In genomic region chr20:4181956-4182945, GRCh38 we compare ENCODE assay signal across 29 cellular contexts.
"Had no signal": no experiment of that assay in that cellular context is flagged by ENCODE, and none has a peak within 500 bp of the region (broad histone marks: within the 10 kb centered on the region; RNA-seq: fewer than 3 reads in every experiment).

No MANE protein-coding gene starts in this region.

- H3K9me3 Mint-ChIP-seq: activated naive CD4-positive, alpha-beta T cell treated with anti-CD3 and anti-CD28 coated beads for 36 hours; activated naive CD8-positive, alpha-beta T cell treated with anti-CD3 and anti-CD28 coated beads for 36 hours; effector memory CD8-positive, alpha-beta T cell; natural killer cell; stimulated activated effector memory CD8-positive, alpha-beta T cell treated with anti-CD3 and anti-CD28 coated beads, Interleukin-12 subunit alpha, Interleukin-12 subunit beta, amount 100 ng/mL, for 72 hours had no signal

- H3K4me1 Mint-ChIP-seq: activated naive CD8-positive, alpha-beta T cell treated with anti-CD3 and anti-CD28 coated beads for 36 hours; natural killer cell; stimulated activated effector memory CD8-positive, alpha-beta T cell treated with anti-CD3 and anti-CD28 coated beads, Interleukin-12 subunit alpha, Interleukin-12 subunit beta, amount 100 ng/mL, for 72 hours had no signal

- DNase-seq: activated CD4-positive, alpha-beta T cell treated with anti-CD3 and anti-CD28 coated beads for 4 hours; activated CD4-positive, alpha-beta T cell treated with anti-CD3 and anti-CD28 coated beads, Interleukin-2, amount 50 U/mL, for 4 hours; activated effector memory CD4-positive, alpha-beta T cell treated with anti-CD3 and anti-CD28 coated beads, Interleukin-2, amount 50 U/mL, for 16 hours; activated naive CD4-positive, alpha-beta T cell treated with anti-CD3 and anti-CD28 coated beads for 36 hours; activated naive CD8-positive, alpha-beta T cell treated with anti-CD3 and anti-CD28 coated beads for 36 hours; activated T-cell treated with anti-CD3 and anti-CD28 coated beads for 4 hours; adrenal gland; aorta; body of pancreas; dorsolateral prefrontal cortex; effector memory CD8-positive, alpha-beta T cell; islet precursor cell; left cardiac atrium; mesendoderm; natural killer cell; right lobe of liver; stimulated activated CD4-positive, alpha-beta T cell treated with anti-CD3 and anti-CD28 coated beads, Interleukin-4, amount 100 ng/mL, for 24 hours; stomach; T-helper 9 cell; thyroid gland had no signal

- H3K4me3 Mint-ChIP-seq: activated naive CD4-positive, alpha-beta T cell treated with anti-CD3 and anti-CD28 coated beads for 36 hours; activated naive CD8-positive, alpha-beta T cell treated with anti-CD3 and anti-CD28 coated beads for 36 hours; effector memory CD8-positive, alpha-beta T cell; natural killer cell; neural progenitor cell; stimulated activated effector memory CD8-positive, alpha-beta T cell treated with anti-CD3 and anti-CD28 coated beads, Interleukin-12 subunit alpha, Interleukin-12 subunit beta, amount 100 ng/mL, for 72 hours; T-helper 1 cell treated with Interleukin-12 subunit alpha and Interleukin-12 subunit beta and Interleukin-4 antibody, amounts not matched to agents 30 μg/mL and 1 μg/mL, for 36 hours had no signal

- FAIRE-seq: TTC549 had no signal

- ATAC-seq: body of pancreas; effector memory CD8-positive, alpha-beta T cell; gastroesophageal sphincter; left cardiac atrium; natural killer cell; stimulated activated effector memory CD8-positive, alpha-beta T cell treated with anti-CD3 and anti-CD28 coated beads, Interleukin-12 subunit alpha, Interleukin-12 subunit beta, amount 100 ng/mL, for 72 hours had no signal

- H3K9ac ChIP-seq: neural progenitor cell had no signal

- H3K4me1 ChIP-seq: adrenal gland, body of pancreas, gastroesophageal sphincter, right lobe of liver, stomach, thyroid gland had no signal

- H3K27ac ChIP-seq: adrenal gland, body of pancreas, coronary artery, dorsolateral prefrontal cortex, gastroesophageal sphincter, hepatocyte, neural progenitor cell, right lobe of liver, skin epidermis, stomach, thyroid gland, VCaP had no signal

- H2AFZ ChIP-seq: hepatocyte, neural progenitor cell had no signal

- H3K27me3 ChIP-seq: adrenal gland, body of pancreas, dorsolateral prefrontal cortex, gastroesophageal sphincter, hepatocyte, neural progenitor cell, right lobe of liver, stomach, thyroid gland had no signal

- H3K36me3 Mint-ChIP-seq: activated naive CD8-positive, alpha-beta T cell treated with anti-CD3 and anti-CD28 coated beads for 36 hours; natural killer cell had no signal

- H3K9me3 ChIP-seq: adrenal gland, body of pancreas, right lobe of liver, thyroid gland had no signal

- H3K4me2 ChIP-seq: hepatocyte, neural progenitor cell had no signal

- H3K27me3 Mint-ChIP-seq: activated naive CD8-positive, alpha-beta T cell treated with anti-CD3 and anti-CD28 coated beads for 36 hours had no signal

- H3K27ac Mint-ChIP-seq: activated naive CD4-positive, alpha-beta T cell treated with anti-CD3 and anti-CD28 coated beads for 36 hours; activated naive CD8-positive, alpha-beta T cell treated with anti-CD3 and anti-CD28 coated beads for 36 hours; effector memory CD8-positive, alpha-beta T cell; natural killer cell; stimulated activated effector memory CD8-positive, alpha-beta T cell treated with anti-CD3 and anti-CD28 coated beads, Interleukin-12 subunit alpha, Interleukin-12 subunit beta, amount 100 ng/mL, for 72 hours; T-helper 1 cell treated with Interleukin-12 subunit alpha and Interleukin-12 subunit beta and Interleukin-4 antibody, amounts not matched to agents 30 μg/mL and 1 μg/mL, for 36 hours had no signal

- H3K4me3 ChIP-seq: adrenal gland, body of pancreas, coronary artery, dorsolateral prefrontal cortex, gastroesophageal sphincter, hepatocyte, neural progenitor cell, right lobe of liver, skin epidermis, stomach, thyroid gland had no signal

- H3K36me3 ChIP-seq: right lobe of liver, thyroid gland had no signal

- H3K79me2 ChIP-seq: hepatocyte had no signal
